Comparison of ENCODE assay signal across 8 cellular contexts in the genomic region with DNA sequence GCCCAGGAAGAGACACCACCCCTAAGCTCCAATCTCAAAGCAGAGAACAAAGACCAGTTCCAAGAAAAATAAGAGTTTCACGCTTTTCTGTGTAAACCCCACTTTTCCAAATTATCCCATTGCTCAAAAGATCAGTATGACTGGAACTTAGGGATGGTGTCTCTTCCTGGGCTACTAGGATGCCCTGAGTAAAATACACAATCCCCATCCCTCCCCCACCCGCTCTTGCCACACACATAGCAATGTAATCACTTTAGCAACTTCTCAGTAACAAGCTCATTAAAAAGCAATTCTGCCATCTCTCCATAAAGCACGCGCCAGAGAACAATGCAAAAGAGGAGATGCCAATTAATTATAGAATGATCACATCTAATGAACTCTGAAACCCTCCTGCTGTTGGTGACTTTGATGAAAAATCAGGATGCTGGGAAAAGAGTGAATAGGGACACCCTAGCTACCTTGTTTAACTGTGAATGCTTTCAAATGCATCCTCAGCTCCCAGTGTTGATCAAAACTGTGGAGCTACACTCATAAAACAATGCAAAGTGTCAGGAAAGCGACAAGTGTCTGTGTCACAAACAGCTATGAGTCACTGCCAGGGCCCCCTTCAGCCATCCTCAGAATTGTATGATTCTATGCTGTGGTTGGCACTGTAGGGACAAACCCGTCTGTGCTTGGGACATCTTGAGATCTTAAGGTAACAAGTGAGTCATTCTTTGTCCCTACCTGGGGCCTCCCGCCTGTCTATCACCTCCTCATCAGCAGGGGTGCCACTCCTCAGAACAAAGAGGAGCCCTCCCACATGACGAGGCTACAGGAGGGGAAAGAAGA. TPM values are rescaled to one million over a fixed set of nuclear protein-coding genes. Genes with fewer than 3 reads are reported as not detected.
DNase-seq lines count a peak whose midpoint lies in the region; ATAC-seq and TF ChIP-seq lines count a peak whose summit lies in the region.

No MANE protein-coding gene starts in this region.

- H3K4me3 ChIP-seq in Peyer's patch = no peak overlapping the region

- DNase-seq in M059J (ENCODE audit: low read depth) (peak; percentile 30), foreskin keratinocyte (no peak), Peyer's patch (no peak), T1000 (lab: John Stamatoyannopoulos, UW) (no peak), NCI-H2171 (lab: John Stamatoyannopoulos, UW) (no peak)
- peak in 2 of 3 experiments; percentile 36 to 43 for DNase-seq in activated CD8-positive, alpha-beta memory T cell treated with anti-CD3 and anti-CD28 coated beads for 48 hours (ENCODE audit: low read depth in 2 of 3, low spot score in 2 of 3)
- DNase-seq in stimulated activated CD8-positive, alpha-beta memory T cell treated with anti-CD3 and anti-CD28 coated beads, Interleukin-15, amount 100 ng/mL, for 1 hour (ENCODE audit: low read depth) = peak; percentile 24

- no peaks in the 10 kb centered on the region for H3K9me3 ChIP-seq in Peyer's patch

- ATAC-seq in foreskin keratinocyte (peak; percentile 18), HG03095 (IDR thresholded peaks at IDR 0.05; ENCODE audit: unreplicated experiment) (no peak)

- H3K36me3 ChIP-seq in Peyer's patch = peaks cover 0 to 21% (median 0%) of the 10 kb centered on the region in 3 donors

- TF ChIP-seq CTCF in foreskin keratinocyte (conservative IDR thresholded peaks at IDR 0.05) (no peak), Peyer's patch (IDR thresholded peaks at IDR 0.05) (no peak)

- TF ChIP-seq POLR2A in Peyer's patch (IDR thresholded peaks at IDR 0.05) = no peak

- H3K27ac ChIP-seq in foreskin keratinocyte (no peak overlapping the region), Peyer's patch (no peak overlapping the region)

- peaks cover 29% of the 10 kb centered on the region for H3K4me1 ChIP-seq in foreskin keratinocyte
- no peaks in the 10 kb centered on the region for H3K4me1 ChIP-seq in Peyer's patch

- no peaks in the 10 kb centered on the region for H3K27me3 ChIP-seq in foreskin keratinocyte
- H3K27me3 ChIP-seq in Peyer's patch = no peaks in the 10 kb centered on the region

RNA-seq across cellular contexts. Expression of a gene that starts 42.6 kb away (rescaled TPM):
- total RNA-seq in M059J (2014; rRNA removed; shearing (Covaris generic)) = 7.3 and 11.6 TPM in 2 replicates
- total RNA-seq in foreskin keratinocyte (32.3 and 40.6 TPM in 2 replicates), Peyer's patch (10 to 100 TPM; 22.5 to 63.5 (median 37.1) TPM)
- polyA plus RNA-seq in foreskin keratinocyte = 6.3 and 6.7 TPM in 2 replicates

Comparison
In these comparisons a context has a peak if more than half of its experiments do, and no peak if none do; other contexts are left out.
1. DNase-seq: peak in M059J (single experiment), activated CD8-positive, alpha-beta memory T cell treated with anti-CD3 and anti-CD28 coated beads for 48 hours (2 of 3) and stimulated activated CD8-positive, alpha-beta memory T cell treated with anti-CD3 and anti-CD28 coated beads, Interleukin-15, amount 100 ng/mL, for 1 hour (single experiment); none in foreskin keratinocyte (0 of 2), Peyer's patch (0 of 3), T1000 (single experiment) and NCI-H2171 (single experiment).